8 cellular contexts compared by ENCODE assay signal in the genomic region with DNA sequence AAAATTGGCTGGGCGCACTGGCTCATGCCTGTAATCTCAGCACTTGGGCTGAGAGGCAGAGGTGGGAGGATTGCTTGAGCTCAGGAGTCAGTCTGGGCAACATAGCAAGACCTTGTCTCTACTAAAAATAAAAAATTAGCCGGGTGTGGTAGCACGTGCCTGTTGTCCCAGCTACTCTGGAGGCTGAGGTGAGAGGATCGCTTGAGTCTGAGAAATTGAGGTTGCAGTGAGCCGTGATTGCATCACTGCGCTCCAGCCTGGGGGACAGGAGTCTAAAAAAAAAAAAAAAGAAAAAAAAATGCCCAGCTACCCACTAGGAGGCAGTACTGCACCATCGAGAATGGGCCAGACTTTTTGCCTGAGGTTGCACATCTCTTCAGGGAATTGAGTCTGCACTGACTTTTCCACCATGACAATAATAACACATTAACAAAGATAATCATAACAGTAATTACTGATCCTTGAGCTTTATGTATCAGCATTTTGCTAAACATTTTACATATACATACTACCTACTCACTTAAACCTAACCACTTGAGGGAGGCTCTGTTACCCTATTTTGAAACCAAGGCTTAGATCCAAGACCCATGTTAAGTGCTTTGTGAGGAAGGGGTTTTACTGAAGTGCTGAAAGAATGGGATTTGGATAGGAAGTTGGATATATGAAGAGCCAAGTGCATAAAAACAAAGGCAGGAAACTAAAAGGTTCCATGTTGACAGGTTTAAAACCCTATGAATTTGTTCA. TPM values are rescaled to one million over a fixed set of nuclear protein-coding genes. Genes with fewer than 3 reads are reported as not detected.
DNase-seq lines count a peak whose midpoint lies in the region; ATAC-seq and TF ChIP-seq lines count a peak whose summit lies in the region.

No MANE protein-coding gene starts in this region.

- no peak overlapping the region for H3K4me3 ChIP-seq in CD8-positive, alpha-beta T cell (ENCODE audit: low read depth, low read length)
- H3K4me3 ChIP-seq in sigmoid colon: no peak overlapping the region

- no peak overlapping the region for H3K4ac ChIP-seq in H9 (ENCODE audit: low read depth, low read length)

- POLR2A ChIA-PET in CD8-positive, alpha-beta T cell (lab: Charles Lee): interaction anchor here (0.9 to 1.2 kb wide), 3 partner anchors 9 to 192 kb away, joined by 3 read pairs; no protein-coding TSS in a partner anchor

- no peaks in the 10 kb centered on the region for H3K79me2 ChIP-seq in H9 (ENCODE audit: insufficient read depth, low read length)

- no peak overlapping the region for H3K18ac ChIP-seq in H9 (ENCODE audit: insufficient read length, low read depth, low read length)

- no peak overlapping the region for H3K14ac ChIP-seq in H9 (ENCODE audit: insufficient read depth, low read length)

- H3K4me1 Mint-ChIP-seq in CD8-positive, alpha-beta T cell (ENCODE audit: low read depth): peaks cover 15% of the 10 kb centered on the region
- H3K4me1 Mint-ChIP-seq in H9: peaks cover 10 to 11% of the 10 kb centered on the region in 2 experiments; a peak in 3 of 4 replicates
- peaks cover 10% of the 10 kb centered on the region for H3K4me1 Mint-ChIP-seq in activated naive CD8-positive, alpha-beta T cell treated with anti-CD3 and anti-CD28 coated beads for 36 hours

- peak; percentile 60 for TF ChIP-seq CTCF in CD8-positive, alpha-beta T cell (IDR thresholded peaks at IDR 0.05)
- TF ChIP-seq CTCF in H9 (conservative IDR thresholded peaks at IDR 0.05) (peak; percentile 87), sigmoid colon (IDR thresholded peaks at IDR 0.05) (peak; percentile 45 to 79 (median 66))

- H2BK15ac ChIP-seq in H9 (ENCODE audit: low read depth, low read length): no peak overlapping the region

- no peaks in the 10 kb centered on the region for H3K4me1 ChIP-seq in CD8-positive, alpha-beta T cell (ENCODE audit: insufficient read depth, low read length)
- H3K4me1 ChIP-seq in H9 (ENCODE audit: insufficient read depth, low read length) (no peaks in the 10 kb centered on the region), sigmoid colon (peaks cover 0 to 15% (median 4%) of the 10 kb centered on the region in 4 donors)

- no peak overlapping the region for H4K8ac ChIP-seq in H9 (replicated peaks; ENCODE audit: insufficient read length, low read depth, low read length)

- TF ChIP-seq EP300 in sigmoid colon (IDR thresholded peaks at IDR 0.05): no peak

- no peak overlapping the region for H2BK5ac ChIP-seq in H9 (ENCODE audit: insufficient read length, low read length)

- no peak overlapping the region for H2BK120ac ChIP-seq in H9 (ENCODE audit: low read depth, low read length, poor library complexity, severe bottlenecking)

- H3K36me3 ChIP-seq in CD8-positive, alpha-beta T cell (ENCODE audit: insufficient read depth, low read length): peaks cover 7% of the 10 kb centered on the region
- H3K36me3 ChIP-seq in sigmoid colon: peaks cover 0 to 37% (median 10%) of the 10 kb centered on the region in 4 donors

- no peak overlapping the region for H3K9ac ChIP-seq in H9 (ENCODE audit: extremely low read depth, insufficient read length, low read length)

- H3K27me3 ChIP-seq in CD8-positive, alpha-beta T cell (ENCODE audit: insufficient read depth, low read length): no peaks in the 10 kb centered on the region
- H3K27me3 ChIP-seq in H9 (ENCODE audit: insufficient read depth, low read length) (no peaks in the 10 kb centered on the region), sigmoid colon (no peaks in the 10 kb centered on the region)

- no peak overlapping the region for H4K91ac ChIP-seq in H9 (ENCODE audit: insufficient read length, low read depth, low read length)

- CTCF ChIA-PET in CD8-positive, alpha-beta T cell (lab: Charles Lee): interaction anchor here (0.5 to 2.4 kb wide), 21 partner anchors 8 to 769 kb away, joined by 3 to 30 read pairs (median 4); partner anchors contain the start of gene CDKN1A

- peak in 3 of 7 experiments; percentile 31 to 54 (median 37) for DNase-seq in CD8-positive, alpha-beta T cell
- peak; percentile 67 for DNase-seq in H9
- DNase-seq in RPMI7951 (ENCODE audit: low read depth): peak; percentile 62
- DNase-seq in activated naive CD8-positive, alpha-beta T cell treated with anti-CD3 and anti-CD28 coated beads for 36 hours: peak; percentile 41
- DNase-seq in left ventricle myocardium superior: peak; percentile 54
- peak; percentile 80 for DNase-seq in sigmoid colon

- intact Hi-C loops in CD8-positive, alpha-beta T cell (cut with DNase I, micrococcal nuclease): loop anchor here (1.0 to 10.0 kb wide), 6 partner anchors 65 to 370 kb away; partner anchors contain the start of genes MTCH1 (in 1 of the 2) and PPIL1 (in 1 of the 2)
- intact Hi-C loops in left ventricle myocardium superior (cut with micrococcal nuclease): no loop called here
- intact Hi-C loops in sigmoid colon (cut with DNase I): no loop called here

- no peak overlapping the region for H3K27ac ChIP-seq in CD8-positive, alpha-beta T cell (ENCODE audit: low read depth, low read length)
- no peak overlapping the region for H3K27ac ChIP-seq in H9 (ENCODE audit: insufficient read length, low read depth, low read length)
- peak overlapping the region in 2 of 4 donors; percentile 55 to 57 for H3K27ac ChIP-seq in sigmoid colon

- no peak overlapping the region for H2BK20ac ChIP-seq in H9 (ENCODE audit: low read depth, low read length, poor library complexity, severe bottlenecking)

- no peak overlapping the region for H3K4me2 ChIP-seq in H9 (ENCODE audit: insufficient read depth, insufficient read length, low read length)

- no peak overlapping the region for H3K56ac ChIP-seq in H9 (ENCODE audit: insufficient read length, low read depth, low read length)

- peak; percentile 84 for ATAC-seq in CD8-positive, alpha-beta T cell
- ATAC-seq in left ventricle myocardium superior: peak; percentile 81
- no peak for ATAC-seq in GM21737 (IDR thresholded peaks at IDR 0.05; ENCODE audit: unreplicated experiment)
- no peak for ATAC-seq in HG03354 (IDR thresholded peaks at IDR 0.05; ENCODE audit: poor library complexity, severe bottlenecking, unreplicated experiment)

- H3K9me3 ChIP-seq in CD8-positive, alpha-beta T cell (ENCODE audit: low read length): no peaks in the 10 kb centered on the region
- H3K9me3 ChIP-seq in H9 (ENCODE audit: control insufficient read depth, low read depth, low read length) (no peaks in the 10 kb centered on the region), sigmoid colon (no peaks in the 10 kb centered on the region)

- WGBS in H9 (ENCODE audit: extremely low coverage, insufficient read length, low lambda C conversion rate): no CpG with 5 or more reads among the region's 7 CpGs
- WGBS in sigmoid colon, 2 donors: 16 to 47% methylated on average over 7 of the region's 7 CpGs

- no peaks in the 10 kb centered on the region for H3K23me2 ChIP-seq in H9 (ENCODE audit: insufficient read length, low read depth, low read length, poor library complexity, severe bottlenecking)

- H2AK5ac ChIP-seq in H9 (ENCODE audit: insufficient read length, low read length): no peak overlapping the region

- H2AFZ ChIP-seq in H9 (ENCODE audit: low read length): no peak overlapping the region

- H3K27ac Mint-ChIP-seq in CD8-positive, alpha-beta T cell: peak overlapping the region; percentile 79
- peak overlapping the region in 1 of 3 experiments; percentile 80; a peak in 2 of 7 replicates for H3K27ac Mint-ChIP-seq in H9
- H3K27ac Mint-ChIP-seq in activated naive CD8-positive, alpha-beta T cell treated with anti-CD3 and anti-CD28 coated beads for 36 hours: peak overlapping the region; percentile 69

- H3K79me1 ChIP-seq in H9 (ENCODE audit: insufficient read depth, low read depth, low read length, poor library complexity, severe bottlenecking): no peaks in the 10 kb centered on the region

- H3K9me3 Mint-ChIP-seq in CD8-positive, alpha-beta T cell: no peaks in the 10 kb centered on the region
- no peaks in the 10 kb centered on the region; a peak in 1 of 5 replicates for H3K9me3 Mint-ChIP-seq in H9
- no peaks in the 10 kb centered on the region for H3K9me3 Mint-ChIP-seq in activated naive CD8-positive, alpha-beta T cell treated with anti-CD3 and anti-CD28 coated beads for 36 hours

- H4K5ac ChIP-seq in H9 (ENCODE audit: insufficient read length, low read depth, low read length): no peak overlapping the region

- no peak overlapping the region for H3K23ac ChIP-seq in H9 (ENCODE audit: insufficient read length, low read depth, low read length)

- H3T11ph ChIP-seq in H9 (ENCODE audit: low read length): no peak overlapping the region

- H3K36me3 Mint-ChIP-seq in CD8-positive, alpha-beta T cell: peaks cover 37% of the 10 kb centered on the region
- H3K36me3 Mint-ChIP-seq in H9 (ENCODE audit: insufficient read depth in 1 of 3, low read depth in 3 of 3): peaks cover 10 to 36% (median 30%) of the 10 kb centered on the region in 3 experiments
- H3K36me3 Mint-ChIP-seq in activated naive CD8-positive, alpha-beta T cell treated with anti-CD3 and anti-CD28 coated beads for 36 hours: peaks cover 16% of the 10 kb centered on the region

- TF ChIP-seq POLR2A in sigmoid colon (IDR thresholded peaks at IDR 0.05): no peak

- H4K20me1 ChIP-seq in H9 (ENCODE audit: control insufficient read depth, insufficient read depth, insufficient read length): no peaks in the 10 kb centered on the region

- no peaks in the 10 kb centered on the region for H3K27me3 Mint-ChIP-seq in CD8-positive, alpha-beta T cell (ENCODE audit: low read depth)
- H3K27me3 Mint-ChIP-seq in H9 (ENCODE audit: low read depth): no peaks in the 10 kb centered on the region
- H3K27me3 Mint-ChIP-seq in activated naive CD8-positive, alpha-beta T cell treated with anti-CD3 and anti-CD28 coated beads for 36 hours: no peaks in the 10 kb centered on the region

- no peak overlapping the region for H2BK12ac ChIP-seq in H9 (ENCODE audit: insufficient read length, low read depth, low read length)

- H3K4me3 Mint-ChIP-seq in CD8-positive, alpha-beta T cell: no peak overlapping the region
- H3K4me3 Mint-ChIP-seq in H9: no peak overlapping the region
- no peak overlapping the region for H3K4me3 Mint-ChIP-seq in activated naive CD8-positive, alpha-beta T cell treated with anti-CD3 and anti-CD28 coated beads for 36 hours

RNA-seq across cellular contexts. Expression of gene SRSF3, which starts 21.0 kb away (rescaled TPM):
- 100 to 1,000 TPM; 620 to 627 TPM for total RNA-seq in CD8-positive, alpha-beta T cell
- total RNA-seq in H9 (2021): 954 and 960 TPM in 2 replicates
- 435 and 490 TPM in 2 replicates for total RNA-seq in RPMI7951 (2014; rRNA removed; shearing (Covaris generic))
- total RNA-seq in activated naive CD8-positive, alpha-beta T cell treated with anti-CD3 and anti-CD28 coated beads for 36 hours: 100 to 1,000 TPM; 585 to 589 TPM
- total RNA-seq in left ventricle myocardium superior: 123 TPM
- 100 to 1,000 TPM; 101 to 168 (median 122) TPM for total RNA-seq in sigmoid colon
- polyA plus RNA-seq in sigmoid colon: 100 to 1,000 TPM; 144 to 292 (median 165) TPM

Comparison
In these comparisons a context has a peak if more than half of its experiments do, and no peak if none do; other contexts are left out.
1. ATAC-seq: peak in CD8-positive, alpha-beta T cell (single experiment) and left ventricle myocardium superior (single experiment); none in GM21737 (single experiment) and HG03354 (single experiment).
2. intact Hi-C loops: an anchor here in CD8-positive, alpha-beta T cell (1.0 to 10.0 kb wide); none called in left ventricle myocardium superior and sigmoid colon.
3. Peak in every context shown above with its lines, with median percentiles within 50 percentile points of each other: CTCF ChIP-seq.